ENCODE assay signal across 1 cellular context in genomic region chr12:70733385-70733784, GRCh38.
TF ChIP-seq lines count a peak whose summit lies in the region.

No MANE protein-coding gene starts in this region.

TF ChIP-seq in K562, 482 proteins besides CTCF, POLR2A, EP300 and RAD21 (continued from another document):
- TF ChIP-seq ZNF512 (tag; IDR thresholded peaks at IDR 0.05), result no peak
- peak; percentile 91 for TF ChIP-seq ZNF384 (IDR thresholded peaks at IDR 0.05; ENCODE audit: low read depth, low read length)
- peak; percentile 50; the same call in 1 of the 2 replicates for TF ChIP-seq GATA2 (CRISPR knock-in tag; IDR thresholded peaks at IDR 0.05)
- TF ChIP-seq ZNF197 (CRISPR knock-in tag; IDR thresholded peaks at IDR 0.05; ENCODE audit: low read depth), result no peak
- TF ChIP-seq JUND (IDR thresholded peaks at IDR 0.05; ENCODE audit: borderline replicate concordance, low read depth, low read length), result peak; percentile 15; the same call in 1 of the 2 replicates
- TF ChIP-seq JUND (tag; IDR thresholded peaks at IDR 0.05; ENCODE audit: borderline replicate concordance, low read depth, low read length), result no peak
- no peak for TF ChIP-seq ZNF77 (CRISPR knock-in tag; IDR thresholded peaks at IDR 0.05)
- no peak for TF ChIP-seq PURB (CRISPR knock-in tag; IDR thresholded peaks at IDR 0.05; ENCODE audit: low read depth)
- TF ChIP-seq BACH1 (tag; IDR thresholded peaks at IDR 0.05), result no peak
- no peak for TF ChIP-seq SIN3A (IDR thresholded peaks at IDR 0.05; ENCODE audit: borderline replicate concordance in 2 of 2, control insufficient read depth in 1 of 2, low read depth in 2 of 2, low read length in 2 of 2)
- TF ChIP-seq CBX8 (IDR thresholded peaks at IDR 0.05; ENCODE audit: borderline replicate concordance, extremely low read depth, low read depth, low read length, poor library complexity, severe bottlenecking), result no peak
- no peak for TF ChIP-seq MTA2 (IDR thresholded peaks at IDR 0.05; ENCODE audit: low read depth)
